15 cellular contexts compared by ENCODE assay signal in the genomic region with DNA sequence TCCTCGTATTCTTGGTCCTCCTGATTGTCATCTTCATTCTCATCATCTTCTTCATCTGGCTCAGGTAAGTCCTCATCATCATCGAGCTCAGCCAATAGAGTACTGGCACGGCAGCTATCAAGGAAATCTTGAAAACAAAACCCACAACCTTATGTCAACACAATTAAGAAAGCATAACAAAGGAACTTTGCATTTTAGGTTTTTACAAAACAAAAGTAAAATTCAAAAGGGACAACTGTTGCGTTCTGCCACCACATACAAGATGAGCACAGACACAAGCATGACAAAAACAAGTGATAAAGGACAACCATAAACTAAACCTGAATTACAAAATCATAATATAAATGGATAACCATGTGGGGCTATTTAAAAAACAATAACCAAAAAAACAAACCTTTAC.
"Had no signal": no experiment of that assay in that cellular context is flagged by ENCODE, and none has a peak within 500 bp of the region (broad histone marks: within the 10 kb centered on the region; RNA-seq: fewer than 3 reads in every experiment).

No MANE protein-coding gene starts in this region.

- H3K4me1 ChIP-seq: heart right ventricle had no signal

- H3K27me3 Mint-ChIP-seq: activated T-helper 17 cell treated with anti-CD3 and anti-CD28 coated beads, Interleukin-2, amount 50 U/mL, for 72 hours had no signal

- H3K9me3 ChIP-seq: gastrocnemius medialis, heart right ventricle, neutrophil, thoracic aorta had no signal

- H3K27me3 ChIP-seq: gastrocnemius medialis, heart right ventricle, neutrophil had no signal

- DNase-seq: activated CD4-positive, alpha-beta T cell treated with anti-CD3 and anti-CD28 coated beads for 1 hour; activated CD4-positive, alpha-beta T cell treated with anti-CD3 and anti-CD28 coated beads, Interleukin-2, amount 50 U/mL, for 4 hours; activated naive CD4-positive, alpha-beta T cell treated with Interleukin-2 at 50 U/mL for 16 hours; activated T-cell treated with anti-CD3 and anti-CD28 coated beads for 4 hours; gastrocnemius medialis; heart right ventricle; kidney glomerular epithelial cell; left ventricle myocardium superior; mesendoderm; natural killer cell; T1000 had no signal

- H3K27ac ChIP-seq: gastrocnemius medialis, heart right ventricle, neutrophil, thoracic aorta had no signal

- H3K4me3 ChIP-seq: gastrocnemius medialis, heart right ventricle, thoracic aorta had no signal

- H3K9me3 Mint-ChIP-seq: activated T-helper 17 cell treated with anti-CD3 and anti-CD28 coated beads, Interleukin-2, amount 50 U/mL, for 72 hours; natural killer cell; stimulated activated effector memory CD8-positive, alpha-beta T cell treated with anti-CD3 and anti-CD28 coated beads, Interleukin-12 subunit alpha, Interleukin-12 subunit beta, amount 100 ng/mL, for 72 hours had no signal

- H3K4me3 Mint-ChIP-seq: activated T-helper 17 cell treated with anti-CD3 and anti-CD28 coated beads, Interleukin-2, amount 50 U/mL, for 72 hours; natural killer cell; stimulated activated effector memory CD8-positive, alpha-beta T cell treated with anti-CD3 and anti-CD28 coated beads, Interleukin-12 subunit alpha, Interleukin-12 subunit beta, amount 100 ng/mL, for 72 hours had no signal

- H3K27ac Mint-ChIP-seq: activated T-helper 17 cell treated with anti-CD3 and anti-CD28 coated beads, Interleukin-2, amount 50 U/mL, for 72 hours; natural killer cell; stimulated activated effector memory CD8-positive, alpha-beta T cell treated with anti-CD3 and anti-CD28 coated beads, Interleukin-12 subunit alpha, Interleukin-12 subunit beta, amount 100 ng/mL, for 72 hours had no signal
